In genomic region chr3:97742036-97742435, GRCh38 we compare ENCODE assay signal across 36 cellular contexts.
"Had no signal": no experiment of that assay in that cellular context is flagged by ENCODE, and none has a peak within 500 bp of the region (broad histone marks: within the 10 kb centered on the region; RNA-seq: fewer than 3 reads in every experiment).

No MANE protein-coding gene starts in this region.

- H3K4me3 ChIP-seq: MG63 had no signal

- H3K27me3 ChIP-seq: MG63 had no signal

- H3K27ac ChIP-seq: KMS-11 had no signal

- H3K9me3 ChIP-seq: MG63 had no signal

- H3K9ac ChIP-seq: KMS-11 had no signal

- DNase-seq: Karpas-422, Kasumi-1, KG1, MG63, MM.1S, MV-4-11, NCI-H1048, NCI-H1092, NCI-H1092 treated with DMSO at 0.1 percent for 48 hours, NCI-H1105, NCI-H1105 treated with DMSO at 0.1 percent for 48 hours, NCI-H1417, NCI-H1417 treated with DMSO at 0.1 percent for 48 hours, NCI-H1436, NCI-H1436 treated with DMSO at 0.1 percent for 48 hours, NCI-H146, NCI-H1694, NCI-H1694 treated with DMSO at 0.1 percent for 48 hours, NCI-H187, NCI-H187 treated with DMSO at 0.1 percent for 48 hours, NCI-H1930, NCI-H2029, NCI-H2029 treated with DMSO at 0.1 percent for 48 hours, NCI-H2081, NCI-H2081 treated with DMSO at 0.1 percent for 48 hours, NCI-H2107, NCI-H2171, NCI-H2171 treated with DMSO at 0.1 percent for 48 hours, NCI-H2227 treated with DMSO at 0.1 percent for 48 hours, NCI-H226, NCI-H345, NCI-H446, NCI-H446 treated with DMSO at 0.1 percent for 48 hours, NCI-H510A, NCI-H510A treated with DMSO at 0.1 percent for 48 hours had no signal

- H3K36me3 ChIP-seq: MG63 had no signal

- H3K4me2 ChIP-seq: KMS-11 had no signal
